9 cellular contexts compared by ENCODE assay signal in genomic region chr2:208406474-208407451, GRCh38. TPM values are rescaled to one million over a fixed set of nuclear protein-coding genes. Genes with fewer than 3 reads are reported as not detected.
DNase-seq lines count a peak whose midpoint lies in the region; ATAC-seq and TF ChIP-seq lines count a peak whose summit lies in the region.
"Had no signal": no experiment of that assay in that cellular context is flagged by ENCODE, and none has a peak within 500 bp of the region (broad histone marks: within the 10 kb centered on the region; RNA-seq: fewer than 3 reads in every experiment).

Gene PTH2R, plus strand, starts transcription at chr2:208406792. Its CDS starts 252 bp downstream, at chr2:208407044.

- no peaks in the 10 kb centered on the region for H3K9me3 Mint-ChIP-seq in effector memory CD8-positive, alpha-beta T cell
- H3K9me3 Mint-ChIP-seq: central memory CD8-positive, alpha-beta T cell had no signal

- H3K9me3 ChIP-seq in mammary epithelial cell (replicated peaks; ENCODE audit: insufficient read depth, low read length) (no peaks in the 10 kb centered on the region), mesodermal cell (ENCODE audit: control insufficient read depth, low read length) (no peaks in the 10 kb centered on the region)

- no peak within 1 kb of the TSS for H3K4me3 ChIP-seq in mammary epithelial cell (replicated peaks in 1 of 3; ENCODE audit: insufficient read depth in 1 of 3, low read depth in 2 of 3, low read length in 3 of 3)
- H3K4me3 ChIP-seq in mesodermal cell (ENCODE audit: extremely low read depth, insufficient read depth, low read length, poor library complexity, severe bottlenecking), result peak within 1 kb of the TSS; percentile 30

- no peak for TF ChIP-seq CTCF in mammary epithelial cell (conservative IDR thresholded peaks at IDR 0.05 in 1 of 2, IDR thresholded peaks at IDR 0.05 in 1 of 2; ENCODE audit: extremely low read depth in 1 of 2, insufficient read depth in 1 of 2, low read depth in 1 of 2, low read length in 2 of 2)

- H3K27ac ChIP-seq in mammary epithelial cell (ENCODE audit: insufficient read depth, low read depth, low read length) (no peak within 1 kb of the TSS), mesodermal cell (ENCODE audit: low read depth, low read length, severe bottlenecking) (no peak within 1 kb of the TSS)

- H3K27me3 Mint-ChIP-seq in effector memory CD8-positive, alpha-beta T cell, result peaks cover 64 to 72% of the 10 kb centered on the region in 2 donors

- no TSS peak for BruUV-seq in mammary epithelial cell (replicated peaks; lab: Mats Ljungman, UMichigan)

- H3K27ac Mint-ChIP-seq in effector memory CD8-positive, alpha-beta T cell, result no peak within 1 kb of the TSS

- intact Hi-C loops in mammary epithelial cell (cut with micrococcal nuclease), result loop anchor here (1.0 to 10.0 kb wide), 2 partner anchors 802 to 1788 kb away; no protein-coding TSS in a partner anchor

- WGBS in mammary epithelial cell (ENCODE audit: low coverage, missing lambda C conversion rate), result 18% methylated on average over 41 of the region's 82 CpGs
- WGBS in mesodermal cell (ENCODE audit: insufficient coverage in 2 of 2), 2 experiments, result 7 to 10% methylated on average over 72 to 75 of the region's 82 CpGs

- H2AFZ ChIP-seq in mammary epithelial cell (ENCODE audit: low read depth, low read length), result peak within 1 kb of the TSS; percentile 40

- CTCF ChIA-PET in mammary epithelial cell (lab: Charles Lee; ENCODE audit: low non-redundant PET), result interaction anchor here (0.6 to 0.7 kb wide), 3 partner anchors 245 to 1017 kb away, joined by 6 to 8 read pairs (median 7); partner anchors contain the start of gene MAP2

- no peak within 1 kb of the TSS for H3K4me3 Mint-ChIP-seq in effector memory CD8-positive, alpha-beta T cell
- H3K4me3 Mint-ChIP-seq: central memory CD8-positive, alpha-beta T cell had no signal

- H3K9ac ChIP-seq in mammary epithelial cell (ENCODE audit: insufficient read depth, low read length), result no peak within 1 kb of the TSS

- dilution Hi-C loops in mammary epithelial cell (cut with HindIII; ENCODE audit: low sequenced_read_pairs), result no loop called here

- peak within 1 kb of the TSS; percentile 55 for H3K4me2 ChIP-seq in mammary epithelial cell (ENCODE audit: insufficient read depth, low read depth, low read length)

- H3K36me3 Mint-ChIP-seq in effector memory CD8-positive, alpha-beta T cell (ENCODE audit: insufficient read depth), result peaks cover 2% of the 10 kb centered on the region

- H3K79me2 ChIP-seq in mammary epithelial cell (ENCODE audit: insufficient read depth, low read length), result no peaks in the 10 kb centered on the region

- peak; percentile 2 for DNase-seq in Ammon's horn (ENCODE audit: low spot score)
- DNase-seq in NCI-H1417 (lab: John Stamatoyannopoulos, UW), result peak; percentile 9 to 95 (median 88)
- DNase-seq in mammary epithelial cell, result no peak
- no peak for DNase-seq in activated effector memory CD4-positive, alpha-beta T cell treated with anti-CD3 and anti-CD28 coated beads, Interleukin-2, amount 50 U/mL, for 16 hours
- DNase-seq in effector memory CD8-positive, alpha-beta T cell, result no peak
- DNase-seq in NCI-H187 (lab: John Stamatoyannopoulos, UW), result no peak

- in situ Hi-C loops in mammary epithelial cell (cut with MboI; ENCODE audit: low sequenced_read_pairs in 2 of 2), result loop anchor here (10.0 to 25.0 kb wide), 2 partner anchors 918 to 1156 kb away; no protein-coding TSS in a partner anchor

- H3K4me1 Mint-ChIP-seq in effector memory CD8-positive, alpha-beta T cell (ENCODE audit: low read depth in 2 of 2), result peaks cover 0 to 2% of the 10 kb centered on the region in 2 donors
- H3K4me1 Mint-ChIP-seq: central memory CD8-positive, alpha-beta T cell had no signal

- H3K27me3 ChIP-seq in mammary epithelial cell (ENCODE audit: insufficient read depth, low read length), result peaks cover 29% of the 10 kb centered on the region

- H3K4me1 ChIP-seq in mammary epithelial cell (ENCODE audit: insufficient read depth, low read length) (peaks cover 5% of the 10 kb centered on the region), mesodermal cell (ENCODE audit: control insufficient read depth, insufficient read depth, low read length, poor library complexity, severe bottlenecking) (no peaks in the 10 kb centered on the region)

- no peaks in the 10 kb centered on the region for H4K20me1 ChIP-seq in mammary epithelial cell (ENCODE audit: insufficient read depth, low read length)

- H3K36me3 ChIP-seq in mammary epithelial cell (ENCODE audit: insufficient read depth, low read length) (no peaks in the 10 kb centered on the region), mesodermal cell (ENCODE audit: control insufficient read depth, insufficient read depth, low read length) (no peaks in the 10 kb centered on the region)

- no peak for ATAC-seq in effector memory CD8-positive, alpha-beta T cell (replicated peaks)
- ATAC-seq in GM21723 (IDR thresholded peaks at IDR 0.05; ENCODE audit: unreplicated experiment), result no peak

RNA-seq across cellular contexts. Expression of gene PTH2R, which starts in this region (rescaled TPM):
- total RNA-seq in mammary epithelial cell, result under 1 TPM; under 0.01 to 0.12 TPM
- not detected for polyA plus RNA-seq in mammary epithelial cell
- polyA minus RNA-seq in mammary epithelial cell, result not detected
- polyA plus RNA-seq in mesodermal cell (2013, experiment 1 of 2), result not detected
- not detected for polyA plus RNA-seq in mesodermal cell (2013, experiment 2 of 2)

Comparison
In these comparisons a context has a peak if more than half of its experiments do, and no peak if none do; other contexts are left out.
1. DNase-seq: peak in Ammon's horn (single experiment) and NCI-H1417 (3 of 3); none in mammary epithelial cell (single experiment), activated effector memory CD4-positive, alpha-beta T cell treated with anti-CD3 and anti-CD28 coated beads, Interleukin-2, amount 50 U/mL, for 16 hours (single experiment), effector memory CD8-positive, alpha-beta T cell (0 of 3) and NCI-H187 (0 of 2).